Comparison of ENCODE assay signal across 8 cellular contexts in genomic region chr1:224513787-224514209, GRCh38.
DNase-seq lines count a peak whose midpoint lies in the region; ATAC-seq and TF ChIP-seq lines count a peak whose summit lies in the region.

No MANE protein-coding gene starts in this region.

- CTCF ChIA-PET in CD4-positive, alpha-beta T cell (lab: Charles Lee) = interaction anchor here (1.3 to 3.7 kb wide), 4 partner anchors 15 to 409 kb away, joined by 3 to 18 read pairs (median 8); no protein-coding TSS in a partner anchor

- DNase-seq in CD4-positive, alpha-beta T cell = peak; percentile 68 to 89 (median 81)
- DNase-seq in NCI-H524 treated with DMSO at 0.1 percent for 48 hours (lab: John Stamatoyannopoulos, UW) (peak; percentile 28), dedifferentiated amniotic fluid mesenchymal stem cell (ENCODE audit: extremely low spot score) (peak; percentile 82), lung microvascular endothelial cell (ENCODE audit: low read depth in 2 of 2) (peak; percentile 77 to 84)
- peak; percentile 88 for DNase-seq in activated CD4-positive, alpha-beta T cell treated with anti-CD3 and anti-CD28 coated beads, Interleukin-2, amount 50 U/mL, for 1 hour
- peak; percentile 69 for DNase-seq in stimulated activated CD8-positive, alpha-beta memory T cell treated with anti-CD3 and anti-CD28 coated beads, Interleukin-15, amount 100 ng/mL, for 48 hours (ENCODE audit: low read depth in 2 of 2)

- no peaks in the 10 kb centered on the region for H3K27me3 ChIP-seq in CD4-positive, alpha-beta T cell (ENCODE audit: control insufficient read depth, insufficient read depth, low read length)

- peak; percentile 98 for TF ChIP-seq CTCF in CD4-positive, alpha-beta T cell (IDR thresholded peaks at IDR 0.05)

- H3K27ac Mint-ChIP-seq in CD4-positive, alpha-beta T cell = no peak overlapping the region

- peaks cover 7% of the 10 kb centered on the region for H3K4me1 Mint-ChIP-seq in CD4-positive, alpha-beta T cell (ENCODE audit: low read depth)

- H3K27ac ChIP-seq in CD4-positive, alpha-beta T cell (ENCODE audit: low read depth, low read length) = no peak overlapping the region

- peak; percentile 83 for ATAC-seq in CD4-positive, alpha-beta T cell (ENCODE audit: poor library complexity)
- ATAC-seq in GM19351 (IDR thresholded peaks at IDR 0.05; ENCODE audit: unreplicated experiment) = peak; percentile 98
- peak; percentile 96 for ATAC-seq in HG03432 (IDR thresholded peaks at IDR 0.05; ENCODE audit: unreplicated experiment)

- intact Hi-C loops in CD4-positive, alpha-beta T cell (cut with DNase I, micrococcal nuclease) = loop anchor here (1.0 to 10.0 kb wide), 5 partner anchors 131 to 1461 kb away; no protein-coding TSS in a partner anchor

- H3K9me3 ChIP-seq in CD4-positive, alpha-beta T cell (ENCODE audit: control insufficient read depth, low read length) = no peaks in the 10 kb centered on the region

- no peak overlapping the region for H3K4me3 Mint-ChIP-seq in CD4-positive, alpha-beta T cell

- no peaks in the 10 kb centered on the region for H3K36me3 Mint-ChIP-seq in CD4-positive, alpha-beta T cell (ENCODE audit: low read depth)

- H3K9me3 Mint-ChIP-seq in CD4-positive, alpha-beta T cell = no peaks in the 10 kb centered on the region

- no peaks in the 10 kb centered on the region for H3K27me3 Mint-ChIP-seq in CD4-positive, alpha-beta T cell

- POLR2A ChIA-PET in CD4-positive, alpha-beta T cell (lab: Charles Lee) = no interaction called here

Comparison
In these comparisons a context has a peak if more than half of its experiments do, and no peak if none do; other contexts are left out.
1. DNase-seq: peak in every context shown above with its lines; median percentile 88 in activated CD4-positive, alpha-beta T cell treated with anti-CD3 and anti-CD28 coated beads, Interleukin-2, amount 50 U/mL, for 1 hour; 82 in dedifferentiated amniotic fluid mesenchymal stem cell; 81 in CD4-positive, alpha-beta T cell; 80 in lung microvascular endothelial cell; 69 in stimulated activated CD8-positive, alpha-beta memory T cell treated with anti-CD3 and anti-CD28 coated beads, Interleukin-15, amount 100 ng/mL, for 48 hours; 28 in NCI-H524 treated with DMSO at 0.1 percent for 48 hours.